Comparison of ENCODE assay signal across 9 cellular contexts in the genomic region with DNA sequence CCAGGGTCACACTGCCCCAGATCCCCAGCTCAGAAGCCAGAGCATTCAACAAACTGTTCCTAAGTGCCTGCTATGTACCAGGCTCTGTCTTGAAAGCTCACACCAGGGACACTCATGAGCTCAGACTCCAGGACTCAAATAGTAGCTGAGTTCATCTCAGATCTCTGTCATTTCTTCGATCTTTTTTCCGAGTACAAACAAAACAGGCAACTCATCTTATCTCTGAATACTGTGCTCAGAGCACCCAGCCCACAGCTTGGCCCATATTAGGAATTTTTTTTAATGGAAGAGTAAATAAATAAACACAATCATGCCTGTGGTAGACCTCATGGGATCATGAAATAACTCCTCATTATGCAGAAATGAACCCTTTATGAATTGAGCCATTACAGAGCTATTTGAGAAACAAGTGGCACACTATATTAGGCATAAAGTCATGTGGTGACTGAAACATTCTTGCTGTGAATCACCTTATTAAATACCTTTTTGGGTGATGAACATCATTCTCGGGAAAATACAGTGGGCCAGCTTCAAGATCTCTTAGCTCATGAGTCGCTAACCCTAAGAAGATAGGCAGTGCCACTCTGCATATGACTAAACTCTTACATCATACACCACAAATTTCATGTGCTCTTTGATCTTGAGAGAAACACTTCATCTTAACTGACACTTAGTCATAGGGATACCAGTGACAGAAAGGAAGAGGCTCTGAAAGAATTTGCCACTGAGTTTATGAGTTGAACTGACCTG. TPM values are rescaled to one million over a fixed set of nuclear protein-coding genes. Genes with fewer than 3 reads are reported as not detected.
DNase-seq lines count a peak whose midpoint lies in the region; ATAC-seq, FAIRE-seq and TF ChIP-seq lines count a peak whose summit lies in the region.
"Had no signal": no experiment of that assay in that cellular context is flagged by ENCODE, and none has a peak within 500 bp of the region (broad histone marks: within the 10 kb centered on the region; RNA-seq: fewer than 3 reads in every experiment).

No MANE protein-coding gene starts in this region.

- H3K9me3 Mint-ChIP-seq in CD8-positive, alpha-beta T cell: no peaks in the 10 kb centered on the region

- no peak overlapping the region for H2BK5ac ChIP-seq in mesenchymal stem cell (ENCODE audit: low read depth, low read length, poor library complexity, severe bottlenecking)

- H3K36me3 ChIP-seq in DND-41 (ENCODE audit: insufficient read depth, low read length): no peaks in the 10 kb centered on the region
- no peaks in the 10 kb centered on the region for H3K36me3 ChIP-seq in mesenchymal stem cell (ENCODE audit: control insufficient read depth in 1 of 2, insufficient read depth in 2 of 2, low read depth in 1 of 2, low read length in 2 of 2)
- no peaks in the 10 kb centered on the region for H3K36me3 ChIP-seq in CD8-positive, alpha-beta T cell (ENCODE audit: insufficient read depth, low read length)
- no peaks in the 10 kb centered on the region for H3K36me3 ChIP-seq in kidney (ENCODE audit: control insufficient read depth in 1 of 2, insufficient read depth in 2 of 2, low read length in 2 of 2)
- H3K36me3 ChIP-seq: thoracic aorta had no signal

- H3K4me1 Mint-ChIP-seq in CD8-positive, alpha-beta T cell (ENCODE audit: low read depth): no peaks in the 10 kb centered on the region

- no peak overlapping the region for H3K18ac ChIP-seq in mesenchymal stem cell (ENCODE audit: low read depth in 1 of 2, low read length in 2 of 2)

- H4K20me1 ChIP-seq in DND-41 (ENCODE audit: insufficient read depth, low read length): no peaks in the 10 kb centered on the region

- no peak overlapping the region for H4K8ac ChIP-seq in mesenchymal stem cell (ENCODE audit: low read length)

- H3K4me3 Mint-ChIP-seq in CD8-positive, alpha-beta T cell: no peak overlapping the region

- FAIRE-seq in kidney (lab: Jason Lieb, UNC): no peak

- no peak overlapping the region for H3K27ac ChIP-seq in DND-41 (ENCODE audit: low read length)
- peak overlapping the region; percentile 34 for H3K27ac ChIP-seq in mesenchymal stem cell (ENCODE audit: low read length, poor library complexity, severe bottlenecking)
- no peak overlapping the region for H3K27ac ChIP-seq in CD8-positive, alpha-beta T cell (ENCODE audit: low read depth, low read length)
- no peak overlapping the region for H3K27ac ChIP-seq in kidney (ENCODE audit: low read depth in 2 of 2, low read length in 2 of 2)
- H3K27ac ChIP-seq: thoracic aorta had no signal

- H3K4me1 ChIP-seq in DND-41 (ENCODE audit: insufficient read depth, low read length) (no peaks in the 10 kb centered on the region), mesenchymal stem cell (ENCODE audit: control insufficient read depth, insufficient read depth, low read depth, low read length) (peaks cover 1% of the 10 kb centered on the region), kidney (ENCODE audit: control insufficient read depth in 1 of 2, insufficient read depth in 1 of 2, low read depth in 1 of 2, low read length in 2 of 2) (no peaks in the 10 kb centered on the region)
- no peaks in the 10 kb centered on the region for H3K4me1 ChIP-seq in CD8-positive, alpha-beta T cell (ENCODE audit: insufficient read depth, low read length)

- DNase-seq in DND-41: no peak
- peak; percentile 17 for DNase-seq in HK-2 (ENCODE audit: unreplicated experiment)
- peak; percentile 80 for DNase-seq in amniotic epithelial cell (ENCODE audit: low read depth)
- DNase-seq in mesenchymal stem cell: peak; percentile 82
- DNase-seq in CD8-positive, alpha-beta T cell: no peak
- DNase-seq in NCI-H526 treated with DMSO at 0.1 percent for 48 hours (lab: John Stamatoyannopoulos, UW): no peak
- DNase-seq in kidney: no peak

- no peak overlapping the region for H2BK12ac ChIP-seq in mesenchymal stem cell (ENCODE audit: low read length in 2 of 2)

- no peaks in the 10 kb centered on the region for H3K36me3 Mint-ChIP-seq in CD8-positive, alpha-beta T cell

- H3K9ac ChIP-seq in DND-41 (ENCODE audit: low read depth, low read length) (no peak overlapping the region), mesenchymal stem cell (ENCODE audit: low read length) (no peak overlapping the region), kidney (ENCODE audit: low read length in 2 of 2) (no peak overlapping the region)

- H2BK120ac ChIP-seq in mesenchymal stem cell (ENCODE audit: low read depth, low read length): no peak overlapping the region

- no peak overlapping the region for H2AFZ ChIP-seq in DND-41 (ENCODE audit: low read depth, low read length)
- no peak overlapping the region for H2AFZ ChIP-seq in mesenchymal stem cell (ENCODE audit: low read depth, low read length)

- H3K4ac ChIP-seq in mesenchymal stem cell (ENCODE audit: low read depth in 1 of 2, low read length in 2 of 2): no peak overlapping the region

- H3K4me2 ChIP-seq in DND-41 (ENCODE audit: insufficient read depth, low read length) (no peak overlapping the region), mesenchymal stem cell (ENCODE audit: low read length, poor library complexity, severe bottlenecking) (no peak overlapping the region)

- H3K9me3 ChIP-seq in DND-41 (ENCODE audit: insufficient read depth, low read length, severe bottlenecking): no peaks in the 10 kb centered on the region
- no peaks in the 10 kb centered on the region for H3K9me3 ChIP-seq in mesenchymal stem cell (ENCODE audit: control insufficient read depth, low read length)
- H3K9me3 ChIP-seq in CD8-positive, alpha-beta T cell (ENCODE audit: low read length): no peaks in the 10 kb centered on the region
- no peaks in the 10 kb centered on the region for H3K9me3 ChIP-seq in kidney (ENCODE audit: control insufficient read depth in 1 of 2, low read length in 2 of 2)
- H3K9me3 ChIP-seq: thoracic aorta had no signal

- intact Hi-C loops in CD8-positive, alpha-beta T cell (cut with DNase I, micrococcal nuclease): no loop called here
- intact Hi-C loops in kidney (cut with DNase I): no loop called here

- H3K27me3 ChIP-seq in DND-41 (ENCODE audit: insufficient read depth, low read length, poor library complexity) (no peaks in the 10 kb centered on the region), mesenchymal stem cell (ENCODE audit: control insufficient read depth in 1 of 2, insufficient read depth in 1 of 2, low read length in 2 of 2) (peaks cover 0 to 6% of the 10 kb centered on the region in 2 experiments)
- H3K27me3 ChIP-seq in CD8-positive, alpha-beta T cell (ENCODE audit: insufficient read depth, low read length): peaks cover 2% of the 10 kb centered on the region

- no peaks in the 10 kb centered on the region for H3K79me1 ChIP-seq in mesenchymal stem cell (replicated peaks; ENCODE audit: low read length, poor library complexity, severe bottlenecking)

- CTCF ChIA-PET in CD8-positive, alpha-beta T cell (lab: Charles Lee): no interaction called here

- H3K27me3 Mint-ChIP-seq in CD8-positive, alpha-beta T cell (ENCODE audit: low read depth): no peaks in the 10 kb centered on the region

- no peak overlapping the region for H2BK15ac ChIP-seq in mesenchymal stem cell (ENCODE audit: low read depth, poor library complexity, severe bottlenecking)

- POLR2A ChIA-PET in CD8-positive, alpha-beta T cell (lab: Charles Lee): no interaction called here

- no peak overlapping the region for H4K91ac ChIP-seq in mesenchymal stem cell (ENCODE audit: low read length)

- H3K4me3 ChIP-seq in DND-41 (ENCODE audit: low read depth in 1 of 2, low read length in 2 of 2): no peak overlapping the region
- H3K4me3 ChIP-seq in mesenchymal stem cell (ENCODE audit: insufficient read depth in 1 of 2, low read depth in 1 of 2, low read length in 2 of 2): no peak overlapping the region
- no peak overlapping the region for H3K4me3 ChIP-seq in CD8-positive, alpha-beta T cell (ENCODE audit: low read depth, low read length)
- H3K4me3 ChIP-seq in kidney (ENCODE audit: low read length in 2 of 2): no peak overlapping the region
- H3K4me3 ChIP-seq: thoracic aorta had no signal

- no peak overlapping the region for H3K23ac ChIP-seq in mesenchymal stem cell (ENCODE audit: low read length in 2 of 2)

- ATAC-seq in DND-41 (ENCODE audit: insufficient read depth, low read depth) (peak; percentile 61), GM21515 (IDR thresholded peaks at IDR 0.05; ENCODE audit: unreplicated experiment) (peak; percentile 50)
- no peak for ATAC-seq in CD8-positive, alpha-beta T cell

- H3K27ac Mint-ChIP-seq in CD8-positive, alpha-beta T cell: no peak overlapping the region

- no peaks in the 10 kb centered on the region for H3K79me2 ChIP-seq in DND-41 (ENCODE audit: insufficient read depth, low read length)

- TF ChIP-seq CTCF in DND-41 (IDR thresholded peaks at IDR 0.05; ENCODE audit: borderline replicate concordance, extremely low read depth, low read length, poor library complexity, severe bottlenecking) (no peak), kidney (IDR thresholded peaks at IDR 0.05; ENCODE audit: borderline replicate concordance, extremely low read depth, insufficient read depth) (no peak)
- TF ChIP-seq CTCF in CD8-positive, alpha-beta T cell (IDR thresholded peaks at IDR 0.05): no peak

- WGBS in mesenchymal stem cell: 1% methylated on average over 3 of the region's 4 CpGs

- H3K14ac ChIP-seq in mesenchymal stem cell (ENCODE audit: low read length in 2 of 2): no peak overlapping the region

- no peak overlapping the region for H2AK5ac ChIP-seq in mesenchymal stem cell (ENCODE audit: low read length, severe bottlenecking)

RNA-seq across cellular contexts. Expression of a gene that starts 9.9 kb away (rescaled TPM):
- polyA plus RNA-seq in mesenchymal stem cell (2013, experiment 1 of 2): 1.3 TPM
- 1.00 TPM for polyA plus RNA-seq in mesenchymal stem cell (2013, experiment 2 of 2)
- total RNA-seq in CD8-positive, alpha-beta T cell: not detected
- total RNA-seq in kidney: 4.9 TPM
- polyA plus RNA-seq in kidney (ENCODE audit: insufficient read depth, low read depth, low replicate concordance): 1.3 TPM

Comparison
In these comparisons a context has a peak if more than half of its experiments do, and no peak if none do; other contexts are left out.
1. DNase-seq: peak in HK-2 (single experiment), amniotic epithelial cell (single experiment) and mesenchymal stem cell (single experiment); none in DND-41 (single experiment), CD8-positive, alpha-beta T cell (0 of 7), NCI-H526 treated with DMSO at 0.1 percent for 48 hours (single experiment) and kidney (single experiment).